17 cellular contexts compared by ENCODE assay signal in genomic region chr21:17782051-17782450, GRCh38. TPM values are rescaled to one million over a fixed set of nuclear protein-coding genes. Genes with fewer than 3 reads are reported as not detected.
A peak's percentile ranks its signal among the peaks of the same experiment; 100 is the strongest.
DNase-seq lines count a peak whose midpoint lies in the region; ATAC-seq and TF ChIP-seq lines count a peak whose summit lies in the region.
"Had no signal": no experiment of that assay in that cellular context is flagged by ENCODE, and none has a peak within 500 bp of the region (broad histone marks: within the 10 kb centered on the region; RNA-seq: fewer than 3 reads in every experiment).

No MANE protein-coding gene starts in this region.

- H2AFZ ChIP-seq in MM.1S (ENCODE audit: low read length) = no peak overlapping the region
- H2AFZ ChIP-seq: parathyroid adenoma had no signal

- no peaks in the 10 kb centered on the region for H3K9me3 ChIP-seq in MM.1S (replicated peaks; ENCODE audit: insufficient read depth, low read length)
- H3K9me3 ChIP-seq: suprapubic skin had no signal

- 0 out of 2 replicates have a peak overlapping the region, but pooled peaks have one; percentile 47 for H3K4me3 ChIP-seq in MM.1S (ENCODE audit: low read length)
- H3K4me3 ChIP-seq: suprapubic skin had no signal

- TF ChIP-seq CTCF in MM.1S (IDR thresholded peaks at IDR 0.05; ENCODE audit: low read length) = no peak

- peaks cover 19% of the 10 kb centered on the region for H3K79me2 ChIP-seq in MM.1S (ENCODE audit: low read length)
- H3K79me2 ChIP-seq: parathyroid adenoma had no signal

- no peaks in the 10 kb centered on the region for H4K20me1 ChIP-seq in MM.1S (ENCODE audit: insufficient read depth, low read length)

- H3K9ac ChIP-seq in MM.1S (ENCODE audit: low read length) = peak overlapping the region; percentile 19; the same call in 1 of the 2 replicates
- H3K9ac ChIP-seq: parathyroid adenoma had no signal

- H3F3A ChIP-seq in MM.1S (ENCODE audit: insufficient read depth, low read length) = peaks cover 62% of the 10 kb centered on the region

- peak overlapping the region; percentile 85 for H3K27ac Mint-ChIP-seq in activated naive CD4-positive, alpha-beta T cell treated with anti-CD3 and anti-CD28 coated beads for 36 hours
- H3K27ac Mint-ChIP-seq in activated naive CD8-positive, alpha-beta T cell treated with anti-CD3 and anti-CD28 coated beads, Interleukin-2, amount 50 U/mL, for 24 hours = peak overlapping the region; percentile 93
- peak overlapping the region; percentile 29 to 44 for H3K27ac Mint-ChIP-seq in stimulated activated naive CD8-positive, alpha-beta T cell treated with anti-CD3 and anti-CD28 coated beads, Interleukin-15, amount 100 ng/mL, for 72 hours
- H3K27ac Mint-ChIP-seq: mesothelial cell of epicardium had no signal

- H3K27ac ChIP-seq in MM.1S (ENCODE audit: low read length) = peak overlapping the region; percentile 97
- H3K27ac ChIP-seq: parathyroid adenoma, suprapubic skin had no signal

- CTCF ChIA-PET in activated naive CD4-positive, alpha-beta T cell treated with anti-CD3 and anti-CD28 coated beads for 36 hours (lab: Charles Lee) = interaction anchor here (1.1 to 5.3 kb wide), 6 partner anchors 13 to 103 kb away, joined by 3 to 30 read pairs (median 3); partner anchors contain the start of gene C21orf91

- H3K27me3 ChIP-seq in MM.1S (replicated peaks; ENCODE audit: insufficient read depth, low read length) = no peaks in the 10 kb centered on the region
- H3K27me3 ChIP-seq: suprapubic skin had no signal

- peak overlapping the region; percentile 86 for H3K4me2 ChIP-seq in MM.1S (ENCODE audit: low read depth, low read length)

- no peak for ATAC-seq in activated naive CD8-positive, alpha-beta T cell treated with anti-CD3 and anti-CD28 coated beads, Interleukin-2, amount 50 U/mL, for 24 hours
- ATAC-seq in stimulated activated naive CD8-positive, alpha-beta T cell treated with anti-CD3 and anti-CD28 coated beads, Interleukin-15, amount 100 ng/mL, for 72 hours = no peak
- ATAC-seq: PC-3 had no signal

- peak; percentile 47 for DNase-seq in activated naive CD4-positive, alpha-beta T cell treated with anti-CD3 and anti-CD28 coated beads for 36 hours
- DNase-seq in activated naive CD4-positive, alpha-beta T cell (lab: John Stamatoyannopoulos, UW) = no peak
- peak; percentile 79 for DNase-seq in MM.1S
- no peak for DNase-seq in activated naive CD8-positive, alpha-beta T cell treated with anti-CD3 and anti-CD28 coated beads, Interleukin-2, amount 50 U/mL, for 24 hours
- no peak for DNase-seq in stimulated activated naive CD8-positive, alpha-beta T cell treated with anti-CD3 and anti-CD28 coated beads, Interleukin-15, amount 100 ng/mL, for 72 hours
- no peak for DNase-seq in NCI-H1105 treated with DMSO at 0.1 percent for 48 hours (lab: John Stamatoyannopoulos, UW)
- no peak for DNase-seq in activated effector memory CD4-positive, alpha-beta T cell treated with Interleukin-2 at 50 U/mL for 16 hours
- DNase-seq in GOT3 (lab: John Stamatoyannopoulos, UW) = no peak
- DNase-seq: activated CD4-positive, CD25-positive, alpha-beta regulatory T cell; caudate nucleus; islet precursor cell; NCI-H1048; NCI-H345; PC-3 had no signal

- H3K4me1 ChIP-seq in MM.1S (ENCODE audit: low read length) = peaks cover 77% of the 10 kb centered on the region
- H3K4me1 ChIP-seq: parathyroid adenoma had no signal

- peaks cover 19% of the 10 kb centered on the region for H3K36me3 Mint-ChIP-seq in activated naive CD4-positive, alpha-beta T cell treated with anti-CD3 and anti-CD28 coated beads for 36 hours (ENCODE audit: low read depth)
- H3K36me3 Mint-ChIP-seq in activated naive CD8-positive, alpha-beta T cell treated with anti-CD3 and anti-CD28 coated beads, Interleukin-2, amount 50 U/mL, for 24 hours (ENCODE audit: low read depth) = peaks cover 24% of the 10 kb centered on the region

- H3K27me3 Mint-ChIP-seq in activated naive CD4-positive, alpha-beta T cell treated with anti-CD3 and anti-CD28 coated beads for 36 hours (ENCODE audit: low read depth) = no peaks in the 10 kb centered on the region
- no peaks in the 10 kb centered on the region for H3K27me3 Mint-ChIP-seq in activated naive CD8-positive, alpha-beta T cell treated with anti-CD3 and anti-CD28 coated beads, Interleukin-2, amount 50 U/mL, for 24 hours
- H3K27me3 Mint-ChIP-seq in stimulated activated naive CD8-positive, alpha-beta T cell treated with anti-CD3 and anti-CD28 coated beads, Interleukin-15, amount 100 ng/mL, for 72 hours = no peaks in the 10 kb centered on the region

- H3K9me2 ChIP-seq in MM.1S (replicated peaks; ENCODE audit: insufficient read depth, low read length) = no peaks in the 10 kb centered on the region

- intact Hi-C loops in activated naive CD4-positive, alpha-beta T cell treated with anti-CD3 and anti-CD28 coated beads for 36 hours (cut with micrococcal nuclease) = loop anchor here (5.0 kb wide), 1 partner anchor 780 kb away; no protein-coding TSS in a partner anchor

- H3K4me3 Mint-ChIP-seq in activated naive CD4-positive, alpha-beta T cell treated with anti-CD3 and anti-CD28 coated beads for 36 hours = peak overlapping the region; percentile 0
- H3K4me3 Mint-ChIP-seq in activated naive CD8-positive, alpha-beta T cell treated with anti-CD3 and anti-CD28 coated beads, Interleukin-2, amount 50 U/mL, for 24 hours = peak overlapping the region; percentile 6
- H3K4me3 Mint-ChIP-seq in stimulated activated naive CD8-positive, alpha-beta T cell treated with anti-CD3 and anti-CD28 coated beads, Interleukin-15, amount 100 ng/mL, for 72 hours = peak overlapping the region; percentile 51 to 72
- H3K4me3 Mint-ChIP-seq: mesothelial cell of epicardium had no signal

- peaks cover 93% of the 10 kb centered on the region for H3K4me1 Mint-ChIP-seq in activated naive CD4-positive, alpha-beta T cell treated with anti-CD3 and anti-CD28 coated beads for 36 hours (ENCODE audit: low read depth)
- H3K4me1 Mint-ChIP-seq in activated naive CD8-positive, alpha-beta T cell treated with anti-CD3 and anti-CD28 coated beads, Interleukin-2, amount 50 U/mL, for 24 hours = peaks cover 95% of the 10 kb centered on the region
- H3K4me1 Mint-ChIP-seq in stimulated activated naive CD8-positive, alpha-beta T cell treated with anti-CD3 and anti-CD28 coated beads, Interleukin-15, amount 100 ng/mL, for 72 hours = peaks cover 88% of the 10 kb centered on the region

- no peaks in the 10 kb centered on the region; the same call in none of the 2 replicates for H3K36me3 ChIP-seq in MM.1S (replicated peaks; ENCODE audit: insufficient read depth, low read length)

- H3K9me3 Mint-ChIP-seq in activated naive CD4-positive, alpha-beta T cell treated with anti-CD3 and anti-CD28 coated beads for 36 hours = peaks cover 2% of the 10 kb centered on the region
- H3K9me3 Mint-ChIP-seq in activated naive CD8-positive, alpha-beta T cell treated with anti-CD3 and anti-CD28 coated beads, Interleukin-2, amount 50 U/mL, for 24 hours = peaks cover 4% of the 10 kb centered on the region
- H3K9me3 Mint-ChIP-seq in stimulated activated naive CD8-positive, alpha-beta T cell treated with anti-CD3 and anti-CD28 coated beads, Interleukin-15, amount 100 ng/mL, for 72 hours = no peaks in the 10 kb centered on the region

RNA-seq across cellular contexts. Expression of gene C21orf91, which starts 37.1 kb away (rescaled TPM):
- total RNA-seq in activated naive CD4-positive, alpha-beta T cell treated with anti-CD3 and anti-CD28 coated beads for 36 hours = 10 to 100 TPM; 25.6 to 25.8 TPM

Comparison
In these comparisons a context has a peak if more than half of its experiments do, and no peak if none do; other contexts are left out.
1. DNase-seq: peak in activated naive CD4-positive, alpha-beta T cell treated with anti-CD3 and anti-CD28 coated beads for 36 hours (single experiment) and MM.1S (single experiment); none in activated naive CD4-positive, alpha-beta T cell (0 of 4), activated naive CD8-positive, alpha-beta T cell treated with anti-CD3 and anti-CD28 coated beads, Interleukin-2, amount 50 U/mL, for 24 hours (single experiment), stimulated activated naive CD8-positive, alpha-beta T cell treated with anti-CD3 and anti-CD28 coated beads, Interleukin-15, amount 100 ng/mL, for 72 hours (0 of 2), NCI-H1105 treated with DMSO at 0.1 percent for 48 hours (single experiment), activated effector memory CD4-positive, alpha-beta T cell treated with Interleukin-2 at 50 U/mL for 16 hours (single experiment) and GOT3 (single experiment).
2. H3K27ac Mint-ChIP-seq: peak in every context shown above with its lines; median percentile 93 in activated naive CD8-positive, alpha-beta T cell treated with anti-CD3 and anti-CD28 coated beads, Interleukin-2, amount 50 U/mL, for 24 hours; 85 in activated naive CD4-positive, alpha-beta T cell treated with anti-CD3 and anti-CD28 coated beads for 36 hours; 36 in stimulated activated naive CD8-positive, alpha-beta T cell treated with anti-CD3 and anti-CD28 coated beads, Interleukin-15, amount 100 ng/mL, for 72 hours.
3. H3K4me3 Mint-ChIP-seq: peak in every context shown above with its lines; median percentile 62 in stimulated activated naive CD8-positive, alpha-beta T cell treated with anti-CD3 and anti-CD28 coated beads, Interleukin-15, amount 100 ng/mL, for 72 hours; 6 in activated naive CD8-positive, alpha-beta T cell treated with anti-CD3 and anti-CD28 coated beads, Interleukin-2, amount 50 U/mL, for 24 hours; 0 in activated naive CD4-positive, alpha-beta T cell treated with anti-CD3 and anti-CD28 coated beads for 36 hours.